Comparison of ENCODE assay signal across 8 cellular contexts in the genomic region with DNA sequence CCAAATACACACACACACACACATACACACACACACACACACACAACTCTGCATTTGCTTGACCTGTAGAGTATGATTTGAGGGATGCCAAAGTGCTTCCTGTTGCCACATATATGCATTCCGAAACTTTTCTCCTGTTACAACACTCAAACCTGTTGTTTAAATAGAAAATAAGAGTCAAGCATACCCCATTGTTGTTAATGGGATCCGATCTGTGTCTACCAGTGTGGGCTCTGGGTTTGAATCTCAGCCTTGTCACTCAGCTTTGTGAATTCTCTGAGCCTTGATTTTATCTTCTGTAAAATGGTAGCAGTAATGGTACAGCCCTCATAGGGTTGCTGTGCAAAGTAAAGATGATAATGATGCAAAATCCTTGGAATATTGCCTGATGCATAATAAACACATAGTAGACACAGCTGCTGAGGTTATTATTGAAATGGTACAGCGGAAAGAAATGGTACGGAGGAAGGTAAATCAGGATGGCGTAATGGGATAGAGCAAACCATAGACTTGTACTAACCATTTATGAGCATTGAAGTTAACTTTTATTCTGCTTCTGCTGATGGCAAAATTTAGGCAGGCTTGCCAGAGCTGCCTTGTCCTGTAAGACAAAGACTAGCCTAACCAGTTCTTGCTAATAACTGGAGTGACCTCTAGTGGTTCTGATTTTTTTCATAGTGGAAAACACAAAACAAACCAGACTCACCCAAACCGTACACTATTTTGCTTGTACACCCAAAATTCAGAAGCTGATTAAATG.
DNase-seq lines count a peak whose midpoint lies in the region; ATAC-seq and TF ChIP-seq lines count a peak whose summit lies in the region.

No MANE protein-coding gene starts in this region.

- H3K9me3 ChIP-seq in DOHH2 (ENCODE audit: control insufficient read depth, insufficient read depth, low read length) (no peaks in the 10 kb centered on the region), MG63 (no peaks in the 10 kb centered on the region), gastrocnemius medialis (no peaks in the 10 kb centered on the region)

- no peaks in the 10 kb centered on the region for H4K20me1 ChIP-seq in DOHH2 (ENCODE audit: control insufficient read depth, insufficient read depth, low read depth, low read length)

- H3K4me3 ChIP-seq in DOHH2 (ENCODE audit: low read length), result no peak overlapping the region
- H3K4me3 ChIP-seq in MG63, result no peak overlapping the region
- no peak overlapping the region for H3K4me3 ChIP-seq in astrocyte of the cerebellum (ENCODE audit: low read depth, low read length)
- H3K4me3 ChIP-seq in kidney epithelial cell (ENCODE audit: low read depth, low read length), result no peak overlapping the region
- H3K4me3 ChIP-seq in gastrocnemius medialis, result no peak overlapping the region

- H3K27ac ChIP-seq in DOHH2 (ENCODE audit: low read depth, low read length) (peak overlapping the region; percentile 65; the same call in 1 of the 2 replicates), gastrocnemius medialis (no peak overlapping the region)

- H3F3A ChIP-seq in DOHH2 (ENCODE audit: control insufficient read depth, insufficient read depth), result no peaks in the 10 kb centered on the region

- no peaks in the 10 kb centered on the region for H3K9me2 ChIP-seq in DOHH2 (replicated peaks; ENCODE audit: control insufficient read depth, low read length)

- TF ChIP-seq CTCF in DOHH2 (IDR thresholded peaks at IDR 0.05; ENCODE audit: low read depth, low read length, poor library complexity, severe bottlenecking) (peak; percentile 65), astrocyte of the cerebellum (IDR thresholded peaks at IDR 0.05; ENCODE audit: low read depth, low read length, missing control alignments) (peak; percentile 54), kidney epithelial cell (IDR thresholded peaks at IDR 0.05; ENCODE audit: insufficient read depth, low read length, poor library complexity, severe bottlenecking) (peak; percentile 50), gastrocnemius medialis (IDR thresholded peaks at IDR 0.05 in 4 of 5, conservative IDR thresholded peaks at IDR 0.05 in 1 of 5) (peak in 2 of 5 experiments; percentile 29 to 33)

- no peaks in the 10 kb centered on the region for H3K27me3 ChIP-seq in DOHH2 (ENCODE audit: control insufficient read depth, low read length)
- H3K27me3 ChIP-seq in MG63, result no peaks in the 10 kb centered on the region
- H3K27me3 ChIP-seq in kidney epithelial cell (ENCODE audit: control insufficient read depth, insufficient read depth, low read length), result no peaks in the 10 kb centered on the region
- no peaks in the 10 kb centered on the region for H3K27me3 ChIP-seq in gastrocnemius medialis

- H3K4me2 ChIP-seq in DOHH2 (ENCODE audit: low read length), result peak overlapping the region; percentile 88

- H3K4me1 ChIP-seq in DOHH2 (ENCODE audit: control insufficient read depth, low read length), result peaks cover 77% of the 10 kb centered on the region
- no peaks in the 10 kb centered on the region for H3K4me1 ChIP-seq in gastrocnemius medialis

- in situ Hi-C loops in astrocyte of the cerebellum (cut with HindIII; ENCODE audit: low sequenced_read_pairs) (loop anchor here (25.0 kb wide), 1 partner anchor 941 kb away; no protein-coding TSS in a partner anchor), gastrocnemius medialis (cut with MboI; ENCODE audit: low sequenced_read_pairs in 4 of 4) (loop anchor here in 3 of 4 donors (10.0 to 25.0 kb wide), 3 partner anchors 291 to 948 kb away; no protein-coding TSS in a partner anchor)

- H3K36me3 ChIP-seq in DOHH2 (ENCODE audit: control insufficient read depth, low read length), result no peaks in the 10 kb centered on the region
- no peaks in the 10 kb centered on the region for H3K36me3 ChIP-seq in MG63
- no peaks in the 10 kb centered on the region for H3K36me3 ChIP-seq in kidney epithelial cell (ENCODE audit: control insufficient read depth, insufficient read depth, low read length)
- H3K36me3 ChIP-seq in gastrocnemius medialis, result no peaks in the 10 kb centered on the region

- peak; percentile 62 for DNase-seq in MG63
- peak; percentile 65 for DNase-seq in astrocyte of the cerebellum (ENCODE audit: low read depth)
- DNase-seq in kidney epithelial cell (ENCODE audit: low read depth), result no peak
- no peak for DNase-seq in gastrocnemius medialis
- no peak for DNase-seq in GM19238 (ENCODE audit: insufficient read length, low spot score)
- DNase-seq in CD1c-positive myeloid dendritic cell (ENCODE audit: extremely low spot score), result no peak

- no peak for ATAC-seq in HG03442 (IDR thresholded peaks at IDR 0.05; ENCODE audit: unreplicated experiment)
- ATAC-seq in gastrocnemius medialis, result no peak

- intact Hi-C loops in gastrocnemius medialis (cut with DNase I; ENCODE audit: low total_unique reads), result loop anchor here (5.0 to 10.0 kb wide), 3 partner anchors 308 to 1018 kb away; partner anchors contain the start of gene EDN1

- H3K79me2 ChIP-seq in DOHH2 (ENCODE audit: control insufficient read depth, low read length), result no peaks in the 10 kb centered on the region

- no peak for TF ChIP-seq POLR2A in gastrocnemius medialis (IDR thresholded peaks at IDR 0.05)

Comparison
In these comparisons a context has a peak if more than half of its experiments do, and no peak if none do; other contexts are left out.
1. DNase-seq: peak in MG63 (single experiment) and astrocyte of the cerebellum (single experiment); none in kidney epithelial cell (single experiment), gastrocnemius medialis (0 of 2), GM19238 (single experiment) and CD1c-positive myeloid dendritic cell (single experiment).